Comparison of ENCODE assay signal across 8 cellular contexts in genomic region chr1:200302893-200303250, GRCh38.
DNase-seq lines count a peak whose midpoint lies in the region; ATAC-seq and TF ChIP-seq lines count a peak whose summit lies in the region.

No MANE protein-coding gene starts in this region.

- POLR2A ChIA-PET in activated CD4-positive, alpha-beta T cell treated with anti-CD3 and anti-CD28 coated beads for 36 hours (lab: Charles Lee) = no interaction called here

- TF ChIP-seq CTCF in VCaP (conservative IDR thresholded peaks at IDR 0.05) (no peak), gastroesophageal sphincter (IDR thresholded peaks at IDR 0.05) (no peak)

- CTCF ChIA-PET in activated CD4-positive, alpha-beta T cell treated with anti-CD3 and anti-CD28 coated beads for 36 hours (lab: Charles Lee) = interaction anchor here (0.6 to 1.5 kb wide), 3 partner anchors 172 to 188 kb away, joined by 3 to 4 read pairs (median 3); no protein-coding TSS in a partner anchor

- TF ChIP-seq POLR2A in gastroesophageal sphincter (IDR thresholded peaks at IDR 0.05) = no peak

- no peaks in the 10 kb centered on the region for H3K9me3 ChIP-seq in gastroesophageal sphincter

- intact Hi-C loops in activated CD4-positive, alpha-beta T cell treated with anti-CD3 and anti-CD28 coated beads for 36 hours (cut with DNase I, micrococcal nuclease) = loop anchor here (5.0 to 10.0 kb wide), 4 partner anchors 148 to 209 kb away; no protein-coding TSS in a partner anchor

- H3K36me3 ChIP-seq in gastroesophageal sphincter = no peaks in the 10 kb centered on the region

- peaks cover 0 to 22% (median 4%) of the 10 kb centered on the region in 3 donors for H3K4me1 ChIP-seq in gastroesophageal sphincter

- peak overlapping the region; percentile 73 for H3K4me3 Mint-ChIP-seq in activated CD4-positive, alpha-beta T cell treated with anti-CD3 and anti-CD28 coated beads for 36 hours

- TF ChIP-seq EP300 in gastroesophageal sphincter (IDR thresholded peaks at IDR 0.05) = no peak

- no peaks in the 10 kb centered on the region for H3K27me3 Mint-ChIP-seq in activated CD4-positive, alpha-beta T cell treated with anti-CD3 and anti-CD28 coated beads for 36 hours

- H3K9me3 Mint-ChIP-seq in activated CD4-positive, alpha-beta T cell treated with anti-CD3 and anti-CD28 coated beads for 36 hours (ENCODE audit: low read depth) = no peaks in the 10 kb centered on the region

- no peak for ATAC-seq in activated CD4-positive, alpha-beta T cell treated with anti-CD3 and anti-CD28 coated beads for 36 hours
- ATAC-seq in gastroesophageal sphincter = no peak
- no peak for ATAC-seq in HG03571 (IDR thresholded peaks at IDR 0.05; ENCODE audit: unreplicated experiment)

- H3K27ac ChIP-seq in VCaP = peak overlapping the region; percentile 75
- H3K27ac ChIP-seq in gastroesophageal sphincter = peak overlapping the region in 1 of 4 donors; percentile 43

- no peak overlapping the region for H3K27ac Mint-ChIP-seq in activated CD4-positive, alpha-beta T cell treated with anti-CD3 and anti-CD28 coated beads for 36 hours

- peak overlapping the region; percentile 69 to 90 for H3K4me3 ChIP-seq in gastroesophageal sphincter

- 10 to 29% methylated on average over 4 to 12 of the region's 12 CpGs for WGBS in gastroesophageal sphincter (ENCODE audit: low coverage in 1 of 2), 2 donors

- peaks cover 13% of the 10 kb centered on the region for H3K4me1 Mint-ChIP-seq in activated CD4-positive, alpha-beta T cell treated with anti-CD3 and anti-CD28 coated beads for 36 hours

- H3K27me3 ChIP-seq in gastroesophageal sphincter = no peaks in the 10 kb centered on the region

- H3K36me3 Mint-ChIP-seq in activated CD4-positive, alpha-beta T cell treated with anti-CD3 and anti-CD28 coated beads for 36 hours (ENCODE audit: low read depth) = no peaks in the 10 kb centered on the region

- no peak for DNase-seq in activated CD4-positive, alpha-beta T cell treated with anti-CD3 and anti-CD28 coated beads for 36 hours
- DNase-seq in activated CD4-positive, alpha-beta T cell treated with anti-CD3 and anti-CD28 coated beads for 4 hours = no peak
- DNase-seq in pons (ENCODE audit: low spot score) (peak; percentile 68), GOT3 (lab: John Stamatoyannopoulos, UW) (no peak), NCI-H226 (no peak)
